In genomic region chrX:51461053-51462050, GRCh38 we compare ENCODE assay signal across 8 cellular contexts. TPM values are rescaled to one million over a fixed set of nuclear protein-coding genes. Genes with fewer than 3 reads are reported as not detected.
DNase-seq lines count a peak whose midpoint lies in the region; ATAC-seq, FAIRE-seq and TF ChIP-seq lines count a peak whose summit lies in the region.

No MANE protein-coding gene starts in this region.

- H3K4me2 ChIP-seq in A549 (no peak overlapping the region), astrocyte (ENCODE audit: low read length) (no peak overlapping the region)

- WGBS in A549 (ENCODE audit: missing lambda C conversion rate): 21% methylated on average over 15 of the region's 15 CpGs

- no peaks in the 10 kb centered on the region for H4K20me1 ChIP-seq in astrocyte (ENCODE audit: insufficient read depth, low read length)

- no peaks in the 10 kb centered on the region for H3K4me1 Mint-ChIP-seq in astrocyte (ENCODE audit: low read depth, unreplicated experiment)

- no peaks in the 10 kb centered on the region for H3K79me2 ChIP-seq in astrocyte (ENCODE audit: insufficient read depth, low read length)

- no peak overlapping the region for H3K4me3 Mint-ChIP-seq in astrocyte (ENCODE audit: unreplicated experiment)

- peak in 1 of 2 experiments; percentile 66; a peak in 2 of 6 replicates for ATAC-seq in A549
- no peak for ATAC-seq in HG03521 (IDR thresholded peaks at IDR 0.05; ENCODE audit: unreplicated experiment)

- POLR2A ChIA-PET in A549 (lab: Yijun Ruan, JAX): no interaction called here

- no peak overlapping the region for H3K27ac Mint-ChIP-seq in astrocyte (ENCODE audit: unreplicated experiment)

- CTCF ChIA-PET in A549 (lab: Yijun Ruan, JAX): interaction anchor here (0.8 to 2.5 kb wide), 17 partner anchors 9 to 770 kb away, joined by 3 to 18 read pairs (median 5); no protein-coding TSS in a partner anchor

- no peaks in the 10 kb centered on the region for H3K4me1 ChIP-seq in A549
- no peaks in the 10 kb centered on the region for H3K4me1 ChIP-seq in astrocyte (ENCODE audit: insufficient read depth, low read length)
- no peaks in the 10 kb centered on the region for H3K4me1 ChIP-seq in uterus

- H3K4me3 ChIP-seq in A549: no peak overlapping the region
- no peak overlapping the region for H3K4me3 ChIP-seq in astrocyte (ENCODE audit: insufficient read depth, low read depth, low read length)
- no peak overlapping the region for H3K4me3 ChIP-seq in uterus

- TF ChIP-seq CTCF in A549 (IDR thresholded peaks at IDR 0.05) (peak; percentile 38), astrocyte (IDR thresholded peaks at IDR 0.05; ENCODE audit: insufficient read depth, low read depth, low read length) (peak; percentile 67), uterus (IDR thresholded peaks at IDR 0.05) (peak; percentile 60 to 76 (median 67))

- DNase-seq in A549 (ENCODE audit: low read depth in 1 of 2, low spot score in 1 of 2): peak; percentile 12 to 53
- peak; percentile 33 for DNase-seq in EH (ENCODE audit: low read depth)
- peak; percentile 24 for DNase-seq in LoVo (ENCODE audit: low spot score)
- DNase-seq in astrocyte (ENCODE audit: low read depth): peak; percentile 10
- DNase-seq in kidney tubule cell (ENCODE audit: low spot score): peak; percentile 52
- peak in 1 of 2 donors; percentile 18 for DNase-seq in uterus
- DNase-seq in T1000 (lab: John Stamatoyannopoulos, UW): no peak

- H3K9ac ChIP-seq in astrocyte (ENCODE audit: low read length): no peak overlapping the region

- no peak overlapping the region for H2AFZ ChIP-seq in astrocyte (ENCODE audit: low read depth, low read length)

- H3K36me3 Mint-ChIP-seq in astrocyte (ENCODE audit: low read depth, unreplicated experiment): no peaks in the 10 kb centered on the region

- no peaks in the 10 kb centered on the region for H3K27me3 Mint-ChIP-seq in astrocyte (ENCODE audit: low read depth, unreplicated experiment)

- TF ChIP-seq RAD21 in A549 (conservative IDR thresholded peaks at IDR 0.05 in 1 of 2, IDR thresholded peaks at IDR 0.05 in 1 of 2): peak in 1 of 2 experiments; percentile 30; a peak in 3 of 5 replicates

- peak; percentile 87 for FAIRE-seq in A549 (lab: Jason Lieb, UNC)
- FAIRE-seq in astrocyte (lab: Jason Lieb, UNC): peak; percentile 99

- H3K9me3 ChIP-seq in A549 (no peaks in the 10 kb centered on the region), astrocyte (ENCODE audit: insufficient read depth, low read depth, low read length) (no peaks in the 10 kb centered on the region), uterus (no peaks in the 10 kb centered on the region)

- TF ChIP-seq POLR2A in A549 (IDR thresholded peaks at IDR 0.05; ENCODE audit: low read length) (no peak), uterus (IDR thresholded peaks at IDR 0.05) (no peak)

- H3K36me3 ChIP-seq in astrocyte (ENCODE audit: insufficient read depth, low read length): no peaks in the 10 kb centered on the region
- H3K36me3 ChIP-seq in uterus: no peaks in the 10 kb centered on the region

- intact Hi-C loops in uterus (cut with DNase I; ENCODE audit: low total_unique reads): no loop called here

- H3K27me3 ChIP-seq in astrocyte (ENCODE audit: insufficient read depth, low read length) (no peaks in the 10 kb centered on the region), uterus (no peaks in the 10 kb centered on the region)

- no peaks in the 10 kb centered on the region for H3K9me3 Mint-ChIP-seq in astrocyte (ENCODE audit: unreplicated experiment)

- H3K27ac ChIP-seq in A549 (no peak overlapping the region), astrocyte (ENCODE audit: low read depth, low read length) (no peak overlapping the region), uterus (no peak overlapping the region)

- no peak for TF ChIP-seq EP300 in A549 (IDR thresholded peaks at IDR 0.05)

TF ChIP-seq in A549, 52 proteins besides CTCF, POLR2A, EP300 and RAD21:
- TF ChIP-seq ZFP36 (IDR thresholded peaks at IDR 0.05; ENCODE audit: borderline replicate concordance, partially characterized antibody): no peak
- no peak for TF ChIP-seq MAFK (IDR thresholded peaks at IDR 0.05; ENCODE audit: partially characterized antibody)
- no peak for TF ChIP-seq ZNF302 (CRISPR knock-in tag; IDR thresholded peaks at IDR 0.05)
- TF ChIP-seq MYC (IDR thresholded peaks at IDR 0.05; ENCODE audit: borderline replicate concordance, low read length): no peak
- TF ChIP-seq CHD4 (IDR thresholded peaks at IDR 0.05; ENCODE audit: borderline replicate concordance): no peak
- no peak for TF ChIP-seq FOSL2 (IDR thresholded peaks at IDR 0.05)
- TF ChIP-seq FOSL2 (CRISPR knock-in tag; IDR thresholded peaks at IDR 0.05): no peak
- TF ChIP-seq ZC3H11A (IDR thresholded peaks at IDR 0.05): no peak
- TF ChIP-seq RFX5 (IDR thresholded peaks at IDR 0.05): no peak
- TF ChIP-seq KDM1A (IDR thresholded peaks at IDR 0.05; ENCODE audit: low read depth): no peak
- TF ChIP-seq ATOH8 (CRISPR knock-in tag; IDR thresholded peaks at IDR 0.05; ENCODE audit: low read depth): no peak
- no peak for TF ChIP-seq HOXB13 (CRISPR knock-in tag; IDR thresholded peaks at IDR 0.05; ENCODE audit: low read depth)
- no peak for TF ChIP-seq TP53 (CRISPR knock-in tag; IDR thresholded peaks at IDR 0.05)

RNA-seq across cellular contexts. Expression of gene NUDT11, which starts 35.0 kb away (rescaled TPM):
- polyA plus RNA-seq in A549 (2011; rRNA removed) (3.0 and 3.3 TPM in 2 replicates), A549 (2017; fragmentation: RNase III; extraction: RNeasy Plus Mini Kit Qiagen cat#74134 plus additional on column Dnase treatment) (2.1 to 2.7 TPM (median 2.5 TPM) in 3 replicates)
- 1.6 and 1.8 TPM in 2 replicates for polyA plus RNA-seq in A549 (2012; cell fraction: cytosol; rRNA removed)
- 0.56 and 0.82 TPM in 2 replicates for polyA plus RNA-seq in A549 (2012; cell fraction: nucleus; rRNA removed)
- polyA minus RNA-seq in A549 (2011; rRNA and poly(A)+ RNA removed): 0.83 and 0.97 TPM in 2 replicates
- total RNA-seq in astrocyte (9.9 and 12.7 TPM in 2 replicates), uterus (10 to 100 TPM in 2 of 4 donors, 1 to 10 TPM in 2; 1.8 to 21.1 (median 7.8) TPM)
